In the genomic region with DNA sequence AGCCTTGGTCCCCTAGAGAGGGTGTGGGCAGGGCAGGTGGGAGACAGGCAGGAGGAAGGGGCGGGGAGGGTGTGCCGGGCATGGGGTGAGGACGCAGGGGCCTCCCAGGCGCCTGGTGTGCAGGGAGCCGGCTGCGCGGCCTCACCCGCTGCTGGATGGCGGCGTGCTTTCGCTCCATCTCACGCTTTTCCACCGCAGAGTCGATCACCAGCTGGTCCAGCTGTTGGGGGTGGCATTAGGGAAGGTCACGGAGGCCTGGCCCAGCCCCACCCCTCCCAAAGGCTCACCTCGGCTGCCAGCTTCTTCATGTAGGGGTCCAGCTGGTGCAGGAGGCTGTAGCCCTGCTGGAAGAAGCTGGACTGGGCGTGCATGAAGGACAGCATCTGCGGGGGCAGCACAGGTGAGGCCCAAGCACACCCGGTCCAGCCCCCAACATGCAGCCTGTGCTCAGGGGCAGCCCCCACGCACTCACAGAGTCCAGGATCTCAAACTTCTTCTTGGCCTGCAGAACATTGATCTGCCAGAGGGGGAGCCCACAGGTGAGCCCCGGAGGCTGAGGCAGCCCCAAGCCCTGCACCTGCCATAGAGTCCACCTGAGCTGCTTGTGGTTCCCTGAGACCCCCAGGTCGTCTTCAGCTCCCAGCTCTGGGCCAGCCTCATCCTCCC, we compare ENCODE assay signal across 1 cellular context.
A peak's percentile ranks its signal among the peaks of the same experiment; 100 is the strongest.
TF ChIP-seq lines count a peak whose summit lies in the region.

No MANE protein-coding gene starts in this region.

TF ChIP-seq in H1, 55 proteins besides CTCF, POLR2A, EP300 and RAD21:
- no peak for TF ChIP-seq EGR1 (IDR thresholded peaks at IDR 0.05; ENCODE audit: borderline replicate concordance, low read depth, low read length)
- TF ChIP-seq GABPA (IDR thresholded peaks at IDR 0.05; ENCODE audit: borderline replicate concordance, insufficient read depth, low read length): peak; percentile 30; the same call in 1 of the 2 replicates
- no peak for TF ChIP-seq CHD2 (IDR thresholded peaks at IDR 0.05; ENCODE audit: low read length)
- TF ChIP-seq, protein P1, sequence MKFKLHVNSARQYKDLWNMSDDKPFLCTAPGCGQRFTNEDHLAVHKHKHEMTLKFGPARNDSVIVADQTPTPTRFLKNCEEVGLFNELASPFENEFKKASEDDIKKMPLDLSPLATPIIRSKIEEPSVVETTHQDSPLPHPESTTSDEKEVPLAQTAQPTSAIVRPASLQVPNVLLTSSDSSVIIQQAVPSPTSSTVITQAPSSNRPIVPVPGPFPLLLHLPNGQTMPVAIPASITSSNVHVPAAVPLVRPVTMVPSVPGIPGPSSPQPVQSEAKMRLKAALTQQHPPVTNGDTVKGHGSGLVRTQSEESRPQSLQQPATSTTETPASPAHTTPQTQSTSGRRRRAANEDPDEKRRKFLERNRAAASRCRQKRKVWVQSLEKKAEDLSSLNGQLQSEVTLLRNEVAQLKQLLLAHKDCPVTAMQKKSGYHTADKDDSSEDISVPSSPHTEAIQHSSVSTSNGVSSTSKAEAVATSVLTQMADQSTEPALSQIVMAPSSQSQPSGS (IDR thresholded peaks at IDR 0.05; ENCODE audit: low read length): no peak
- TF ChIP-seq, protein P2, sequence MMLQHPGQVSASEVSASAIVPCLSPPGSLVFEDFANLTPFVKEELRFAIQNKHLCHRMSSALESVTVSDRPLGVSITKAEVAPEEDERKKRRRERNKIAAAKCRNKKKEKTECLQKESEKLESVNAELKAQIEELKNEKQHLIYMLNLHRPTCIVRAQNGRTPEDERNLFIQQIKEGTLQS (IDR thresholded peaks at IDR 0.05; ENCODE audit: insufficient read depth, low read depth, low read length): no peak
